In the genomic region with DNA sequence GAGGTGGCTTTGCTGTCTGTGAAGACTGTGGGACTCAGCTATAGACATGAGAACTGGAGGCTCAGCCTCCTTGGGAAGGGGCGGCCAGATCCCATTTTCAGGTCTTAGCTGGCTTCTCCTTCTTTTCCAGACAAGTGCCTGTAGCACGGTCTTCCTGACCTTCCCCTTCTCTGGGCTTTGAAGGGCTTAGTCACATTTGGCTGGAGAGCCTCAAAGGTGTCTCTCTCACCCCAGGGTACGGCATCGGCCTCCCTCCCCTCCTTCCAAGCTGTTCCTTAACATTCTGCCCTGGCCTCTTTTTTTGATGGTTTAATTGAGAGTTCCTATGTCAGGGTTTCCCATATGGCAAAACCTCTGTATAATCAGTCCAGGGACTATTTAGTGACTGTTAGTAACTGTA, we compare ENCODE assay signal across 13 cellular contexts.
"Had no signal": no experiment of that assay in that cellular context is flagged by ENCODE, and none has a peak within 500 bp of the region (broad histone marks: within the 10 kb centered on the region; RNA-seq: fewer than 3 reads in every experiment).

No MANE protein-coding gene starts in this region.

- DNase-seq: effector CD4-positive, alpha-beta T cell; kidney; naive thymus-derived CD8-positive, alpha-beta T cell; posterior cingulate gyrus; small intestine; stimulated activated CD4-positive, alpha-beta T cell treated with anti-CD3 and anti-CD28 coated beads, Interleukin-12 subunit alpha, Interleukin-12 subunit beta, amount 100 ng/mL, for 4 hours; stimulated activated naive CD4-positive, alpha-beta T cell; stomach; substantia nigra had no signal

- H3K36me3 ChIP-seq: colonic mucosa, stomach, thoracic aorta, transverse colon had no signal

- H3K9me3 ChIP-seq: colonic mucosa, mucosa of descending colon, stomach, thoracic aorta, transverse colon had no signal

- H3K27ac ChIP-seq: colonic mucosa, transverse colon had no signal

- ATAC-seq: naive thymus-derived CD8-positive, alpha-beta T cell had no signal

- H3K4me3 ChIP-seq: colonic mucosa, mucosa of descending colon, stomach, thoracic aorta, transverse colon had no signal

- H3K27me3 ChIP-seq: colonic mucosa, stomach, transverse colon had no signal
